ENCODE assay signal across 2 cellular contexts in genomic region chr13:34926513-34926912, GRCh38.
TF ChIP-seq lines count a peak whose summit lies in the region.

No MANE protein-coding gene starts in this region.

TF ChIP-seq in Ishikawa, 13 proteins besides CTCF, POLR2A, EP300 and RAD21 (continued from another document):
- TF ChIP-seq, protein P1, sequence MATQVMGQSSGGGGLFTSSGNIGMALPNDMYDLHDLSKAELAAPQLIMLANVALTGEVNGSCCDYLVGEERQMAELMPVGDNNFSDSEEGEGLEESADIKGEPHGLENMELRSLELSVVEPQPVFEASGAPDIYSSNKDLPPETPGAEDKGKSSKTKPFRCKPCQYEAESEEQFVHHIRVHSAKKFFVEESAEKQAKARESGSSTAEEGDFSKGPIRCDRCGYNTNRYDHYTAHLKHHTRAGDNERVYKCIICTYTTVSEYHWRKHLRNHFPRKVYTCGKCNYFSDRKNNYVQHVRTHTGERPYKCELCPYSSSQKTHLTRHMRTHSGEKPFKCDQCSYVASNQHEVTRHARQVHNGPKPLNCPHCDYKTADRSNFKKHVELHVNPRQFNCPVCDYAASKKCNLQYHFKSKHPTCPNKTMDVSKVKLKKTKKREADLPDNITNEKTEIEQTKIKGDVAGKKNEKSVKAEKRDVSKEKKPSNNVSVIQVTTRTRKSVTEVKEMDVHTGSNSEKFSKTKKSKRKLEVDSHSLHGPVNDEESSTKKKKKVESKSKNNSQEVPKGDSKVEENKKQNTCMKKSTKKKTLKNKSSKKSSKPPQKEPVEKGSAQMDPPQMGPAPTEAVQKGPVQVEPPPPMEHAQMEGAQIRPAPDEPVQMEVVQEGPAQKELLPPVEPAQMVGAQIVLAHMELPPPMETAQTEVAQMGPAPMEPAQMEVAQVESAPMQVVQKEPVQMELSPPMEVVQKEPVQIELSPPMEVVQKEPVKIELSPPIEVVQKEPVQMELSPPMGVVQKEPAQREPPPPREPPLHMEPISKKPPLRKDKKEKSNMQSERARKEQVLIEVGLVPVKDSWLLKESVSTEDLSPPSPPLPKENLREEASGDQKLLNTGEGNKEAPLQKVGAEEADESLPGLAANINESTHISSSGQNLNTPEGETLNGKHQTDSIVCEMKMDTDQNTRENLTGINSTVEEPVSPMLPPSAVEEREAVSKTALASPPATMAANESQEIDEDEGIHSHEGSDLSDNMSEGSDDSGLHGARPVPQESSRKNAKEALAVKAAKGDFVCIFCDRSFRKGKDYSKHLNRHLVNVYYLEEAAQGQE (IDR thresholded peaks at IDR 0.05; ENCODE audit: low read depth), result peak; percentile 89

TF ChIP-seq in WTC11, 78 proteins besides CTCF, POLR2A, EP300 and RAD21 (continued from another document):
- TF ChIP-seq, protein P2, sequence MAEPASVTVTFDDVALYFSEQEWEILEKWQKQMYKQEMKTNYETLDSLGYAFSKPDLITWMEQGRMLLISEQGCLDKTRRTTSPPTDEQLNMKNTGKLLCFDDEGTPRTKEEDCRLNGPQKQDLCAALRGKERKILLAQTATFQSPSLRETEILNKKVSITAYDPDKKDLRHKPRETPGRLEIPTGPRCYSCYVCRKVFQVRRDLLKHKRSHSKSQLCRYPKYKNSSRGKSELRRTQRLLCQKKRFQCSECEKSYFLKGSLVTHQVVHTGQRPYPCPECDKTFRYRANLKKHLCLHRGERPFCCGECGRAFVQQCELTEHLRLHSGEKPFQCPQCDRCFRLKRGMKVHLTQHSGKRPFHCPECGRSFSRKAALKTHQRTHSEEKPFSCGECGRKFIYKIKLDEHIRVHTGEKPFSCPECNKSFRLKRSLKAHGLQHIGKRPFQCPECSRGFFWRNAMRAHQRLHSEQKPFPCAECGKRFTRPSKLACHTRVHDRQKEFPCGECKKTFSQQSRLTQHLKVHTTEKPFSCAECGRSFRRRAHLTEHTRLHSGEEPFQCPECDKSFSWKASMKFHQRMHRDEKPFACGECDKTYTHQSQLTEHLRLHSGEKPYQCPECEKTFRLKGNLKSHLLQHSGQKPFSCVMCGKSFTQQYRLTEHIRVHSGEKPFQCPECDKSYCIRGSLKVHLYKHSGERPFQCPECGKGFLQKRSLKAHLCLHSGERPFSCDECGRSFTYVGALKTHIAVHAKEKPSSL (CRISPR knock-in tag; conservative IDR thresholded peaks at IDR 0.05), result no peak
- TF ChIP-seq, protein P3, sequence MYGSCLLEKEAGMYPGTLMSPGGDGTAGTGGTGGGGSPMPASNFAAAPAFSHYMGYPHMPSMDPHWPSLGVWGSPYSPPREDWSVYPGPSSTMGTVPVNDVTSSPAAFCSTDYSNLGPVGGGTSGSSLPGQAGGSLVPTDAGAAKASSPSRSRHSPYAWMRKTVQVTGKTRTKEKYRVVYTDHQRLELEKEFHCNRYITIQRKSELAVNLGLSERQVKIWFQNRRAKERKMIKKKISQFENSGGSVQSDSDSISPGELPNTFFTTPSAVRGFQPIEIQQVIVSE (CRISPR knock-in tag; IDR thresholded peaks at IDR 0.05; ENCODE audit: borderline replicate concordance), result no peak
- no peak for TF ChIP-seq ZNF396 (CRISPR knock-in tag; IDR thresholded peaks at IDR 0.05; ENCODE audit: borderline replicate concordance)
- TF ChIP-seq HMGA2 (CRISPR knock-in tag; IDR thresholded peaks at IDR 0.05), result no peak
- no peak for TF ChIP-seq HMGXB4 (CRISPR knock-in tag; IDR thresholded peaks at IDR 0.05)
- TF ChIP-seq ZNF232 (CRISPR knock-in tag; IDR thresholded peaks at IDR 0.05), result no peak
- TF ChIP-seq ZNF512 (CRISPR knock-in tag; IDR thresholded peaks at IDR 0.05; ENCODE audit: borderline replicate concordance), result no peak
- TF ChIP-seq NR3C1 (CRISPR knock-in tag; conservative IDR thresholded peaks at IDR 0.05; ENCODE audit: low read depth), result no peak
- TF ChIP-seq, protein P4, sequence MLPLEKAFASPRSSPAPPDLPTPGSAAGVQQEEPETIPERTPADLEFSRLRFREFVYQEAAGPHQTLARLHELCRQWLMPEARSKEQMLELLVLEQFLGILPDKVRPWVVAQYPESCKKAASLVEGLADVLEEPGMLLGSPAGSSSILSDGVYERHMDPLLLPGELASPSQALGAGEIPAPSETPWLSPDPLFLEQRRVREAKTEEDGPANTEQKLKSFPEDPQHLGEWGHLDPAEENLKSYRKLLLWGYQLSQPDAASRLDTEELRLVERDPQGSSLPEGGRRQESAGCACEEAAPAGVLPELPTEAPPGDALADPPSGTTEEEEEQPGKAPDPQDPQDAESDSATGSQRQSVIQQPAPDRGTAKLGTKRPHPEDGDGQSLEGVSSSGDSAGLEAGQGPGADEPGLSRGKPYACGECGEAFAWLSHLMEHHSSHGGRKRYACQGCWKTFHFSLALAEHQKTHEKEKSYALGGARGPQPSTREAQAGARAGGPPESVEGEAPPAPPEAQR (CRISPR knock-in tag; IDR thresholded peaks at IDR 0.05), result no peak
